Comparison of ENCODE assay signal across 10 cellular contexts in the genomic region with DNA sequence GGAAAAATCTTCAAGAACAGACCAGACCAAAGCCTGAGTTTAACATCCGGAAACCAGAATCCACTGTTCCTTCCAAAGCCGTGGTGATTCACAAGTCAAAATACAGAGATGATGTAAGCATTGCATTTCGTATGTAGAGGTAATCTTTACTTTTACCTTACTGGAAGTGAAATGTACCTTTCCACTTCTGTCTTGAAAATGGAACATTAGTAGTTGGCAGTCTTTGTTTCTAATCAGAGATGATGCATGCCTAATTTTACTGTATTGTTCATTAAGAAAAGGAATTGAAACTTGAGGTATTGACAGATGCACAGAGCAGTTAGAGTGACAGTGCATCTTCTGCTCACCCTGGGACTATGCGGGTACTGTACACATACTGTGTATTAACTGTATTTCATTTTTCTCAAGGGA. TPM values are rescaled to one million over a fixed set of nuclear protein-coding genes. Genes with fewer than 3 reads are reported as not detected.
DNase-seq lines count a peak whose midpoint lies in the region; ATAC-seq and TF ChIP-seq lines count a peak whose summit lies in the region.
"Had no signal": no experiment of that assay in that cellular context is flagged by ENCODE, and none has a peak within 500 bp of the region (broad histone marks: within the 10 kb centered on the region; RNA-seq: fewer than 3 reads in every experiment).

No MANE protein-coding gene starts in this region.

- H3K4me1 Mint-ChIP-seq in osteocyte (ENCODE audit: unreplicated experiment): peaks cover 42% of the 10 kb centered on the region
- H3K4me1 Mint-ChIP-seq in activated T-helper 1 cell treated with anti-CD3 and anti-CD28 coated beads, Interleukin-12 subunit alpha, Interleukin-12 subunit beta, Interleukin-2, Interleukin-4 antibody, amounts not matched to agents 30 ng/mL and 10 ng/mL and 1 ng/mL, durations not matched to agents 14 hours and 24 hours and 36 hours (ENCODE audit: low read depth): peaks cover 16% of the 10 kb centered on the region

- TF ChIP-seq CTCF in GM12865 (IDR thresholded peaks at IDR 0.05; ENCODE audit: insufficient read depth, low read depth, low read length, missing control alignments) (no peak), osteocyte (IDR thresholded peaks at IDR 0.05) (no peak)

- peak; percentile 97 for ATAC-seq in GM19395 (IDR thresholded peaks at IDR 0.05; ENCODE audit: unreplicated experiment)
- peak; percentile 86 for ATAC-seq in HG02973 (IDR thresholded peaks at IDR 0.05; ENCODE audit: unreplicated experiment)
- ATAC-seq: Panc1 had no signal

- no peak overlapping the region for H3K4me3 Mint-ChIP-seq in osteocyte (ENCODE audit: unreplicated experiment)
- no peak overlapping the region for H3K4me3 Mint-ChIP-seq in activated T-helper 1 cell treated with anti-CD3 and anti-CD28 coated beads, Interleukin-12 subunit alpha, Interleukin-12 subunit beta, Interleukin-2, Interleukin-4 antibody, amounts not matched to agents 30 ng/mL and 10 ng/mL and 1 ng/mL, durations not matched to agents 14 hours and 24 hours and 36 hours

- no peak overlapping the region for H3K4me3 ChIP-seq in GM12865 (ENCODE audit: low read depth, low read length)

- H3K27ac Mint-ChIP-seq in osteocyte (ENCODE audit: unreplicated experiment): no peak overlapping the region
- H3K27ac Mint-ChIP-seq in activated T-helper 1 cell treated with anti-CD3 and anti-CD28 coated beads, Interleukin-12 subunit alpha, Interleukin-12 subunit beta, Interleukin-2, Interleukin-4 antibody, amounts not matched to agents 30 ng/mL and 10 ng/mL and 1 ng/mL, durations not matched to agents 14 hours and 24 hours and 36 hours: no peak overlapping the region

- peak; percentile 73 for DNase-seq in GM12865 (ENCODE audit: low read depth)
- DNase-seq in RPMI8226: peak; percentile 10
- DNase-seq in posterior vena cava (ENCODE audit: low spot score): no peak
- no peak for DNase-seq in DMS53 treated with DMSO at 0.1 percent for 48 hours (lab: John Stamatoyannopoulos, UW; ENCODE audit: unreplicated experiment)
- DNase-seq in osteocyte (ENCODE audit: extremely low spot score, unreplicated experiment): no peak
- DNase-seq in activated T-helper 1 cell treated with anti-CD3 and anti-CD28 coated beads, Interleukin-12 subunit alpha, Interleukin-12 subunit beta, Interleukin-2, Interleukin-4 antibody, amounts not matched to agents 30 ng/mL and 10 ng/mL and 1 ng/mL, durations not matched to agents 14 hours and 24 hours and 36 hours (ENCODE audit: low spot score): no peak
- DNase-seq: stimulated activated CD4-positive, alpha-beta T cell treated with anti-CD3 and anti-CD28 coated beads, Interleukin-2, amount 100 ng/mL, for 48 hours had no signal

- peaks cover 28% of the 10 kb centered on the region for H3K36me3 Mint-ChIP-seq in osteocyte (ENCODE audit: unreplicated experiment)
- H3K36me3 Mint-ChIP-seq in activated T-helper 1 cell treated with anti-CD3 and anti-CD28 coated beads, Interleukin-12 subunit alpha, Interleukin-12 subunit beta, Interleukin-2, Interleukin-4 antibody, amounts not matched to agents 30 ng/mL and 10 ng/mL and 1 ng/mL, durations not matched to agents 14 hours and 24 hours and 36 hours (ENCODE audit: low read depth): peaks cover 28% of the 10 kb centered on the region

- no peaks in the 10 kb centered on the region for H3K9me3 Mint-ChIP-seq in osteocyte (ENCODE audit: unreplicated experiment)
- H3K9me3 Mint-ChIP-seq in activated T-helper 1 cell treated with anti-CD3 and anti-CD28 coated beads, Interleukin-12 subunit alpha, Interleukin-12 subunit beta, Interleukin-2, Interleukin-4 antibody, amounts not matched to agents 30 ng/mL and 10 ng/mL and 1 ng/mL, durations not matched to agents 14 hours and 24 hours and 36 hours: no peaks in the 10 kb centered on the region

- intact Hi-C loops in posterior vena cava (cut with DNase I): loop anchor here in 1 of 2 donors (10.0 kb wide), 1 partner anchor 160 kb away; no protein-coding TSS in a partner anchor
- intact Hi-C loops in activated T-helper 1 cell treated with anti-CD3 and anti-CD28 coated beads, Interleukin-12 subunit alpha, Interleukin-12 subunit beta, Interleukin-2, Interleukin-4 antibody, amounts not matched to agents 30 ng/mL and 10 ng/mL and 1 ng/mL, durations not matched to agents 14 hours and 24 hours and 36 hours (cut with micrococcal nuclease): loop anchor here (2.0 kb wide), 1 partner anchor 34 kb away; the partner anchor contains the start of gene HABP4

- no peaks in the 10 kb centered on the region for H3K27me3 Mint-ChIP-seq in osteocyte (ENCODE audit: unreplicated experiment)
- no peaks in the 10 kb centered on the region for H3K27me3 Mint-ChIP-seq in activated T-helper 1 cell treated with anti-CD3 and anti-CD28 coated beads, Interleukin-12 subunit alpha, Interleukin-12 subunit beta, Interleukin-2, Interleukin-4 antibody, amounts not matched to agents 30 ng/mL and 10 ng/mL and 1 ng/mL, durations not matched to agents 14 hours and 24 hours and 36 hours (ENCODE audit: insufficient read depth)

RNA-seq across cellular contexts. Expression of gene HABP4, which starts 34.6 kb away (rescaled TPM):
- total RNA-seq in posterior vena cava (10 to 100 TPM; 30.9 to 37.4 TPM), osteocyte (15.8 and 16.5 TPM in 2 replicates)
- total RNA-seq in activated T-helper 1 cell treated with anti-CD3 and anti-CD28 coated beads, Interleukin-12 subunit alpha, Interleukin-12 subunit beta, Interleukin-2, Interleukin-4 antibody, amounts not matched to agents 30 ng/mL and 10 ng/mL and 1 ng/mL, durations not matched to agents 14 hours and 24 hours and 36 hours: 10.8 and 11.1 TPM in 2 replicates

Comparison
In these comparisons a context has a peak if more than half of its experiments do, and no peak if none do; other contexts are left out.
1. DNase-seq: peak in GM12865 (single experiment) and RPMI8226 (single experiment); none in posterior vena cava (single experiment), DMS53 treated with DMSO at 0.1 percent for 48 hours (single experiment), osteocyte (single experiment) and activated T-helper 1 cell treated with anti-CD3 and anti-CD28 coated beads, Interleukin-12 subunit alpha, Interleukin-12 subunit beta, Interleukin-2, Interleukin-4 antibody, amounts not matched to agents 30 ng/mL and 10 ng/mL and 1 ng/mL, durations not matched to agents 14 hours and 24 hours and 36 hours (single experiment).